8 cellular contexts compared by ENCODE assay signal in genomic region chr1:31714442-31715096, GRCh38. TPM values are rescaled to one million over a fixed set of nuclear protein-coding genes. Genes with fewer than 3 reads are reported as not detected.
DNase-seq lines count a peak whose midpoint lies in the region; ATAC-seq and TF ChIP-seq lines count a peak whose summit lies in the region.

No MANE protein-coding gene starts in this region.

- peak overlapping the region; percentile 90 for H2BK15ac ChIP-seq in mesenchymal stem cell (ENCODE audit: low read depth, poor library complexity, severe bottlenecking)

- H3K4ac ChIP-seq in mesenchymal stem cell (ENCODE audit: low read depth in 1 of 2, low read length in 2 of 2), result peak overlapping the region; percentile 80 to 96

- H3K36me3 ChIP-seq in BE2C (no peaks in the 10 kb centered on the region), mesenchymal stem cell (ENCODE audit: control insufficient read depth in 1 of 2, insufficient read depth in 2 of 2, low read depth in 1 of 2, low read length in 2 of 2) (no peaks in the 10 kb centered on the region), thyroid gland (no peaks in the 10 kb centered on the region)

- H3K4me2 ChIP-seq in mesenchymal stem cell (ENCODE audit: low read length, poor library complexity, severe bottlenecking), result peak overlapping the region; percentile 62

- H3K9me3 ChIP-seq in BE2C (no peaks in the 10 kb centered on the region), mesenchymal stem cell (ENCODE audit: control insufficient read depth, low read length) (no peaks in the 10 kb centered on the region), thyroid gland (no peaks in the 10 kb centered on the region)

- peak overlapping the region in 1 of 2 experiments; percentile 88 for H3K14ac ChIP-seq in mesenchymal stem cell (ENCODE audit: low read length in 2 of 2)

- H2BK12ac ChIP-seq in mesenchymal stem cell (ENCODE audit: low read length in 2 of 2), result peak overlapping the region in 1 of 2 experiments; percentile 93

- peak overlapping the region; percentile 42 for H2AK5ac ChIP-seq in mesenchymal stem cell (ENCODE audit: low read length, severe bottlenecking)

- intact Hi-C loops in thyroid gland (cut with DNase I), result loop anchor here (5.0 kb wide), 1 partner anchor 78 kb away; no protein-coding TSS in a partner anchor

- H3K4me3 ChIP-seq in BE2C (ENCODE audit: low read depth, low read length) (peak overlapping the region; percentile 49), epithelial cell of proximal tubule (ENCODE audit: low read depth, low read length) (peak overlapping the region; percentile 41), mesenchymal stem cell (ENCODE audit: insufficient read depth in 1 of 2, low read depth in 1 of 2, low read length in 2 of 2) (peak overlapping the region; percentile 16 to 73), thyroid gland (replicated peaks in 1 of 3) (peak overlapping the region in 1 of 3 donors; percentile 20)

- H4K91ac ChIP-seq in mesenchymal stem cell (ENCODE audit: low read length), result peak overlapping the region; percentile 55

- WGBS in mesenchymal stem cell, result 2% methylated on average over 30 of the region's 39 CpGs
- WGBS in thyroid gland, 2 donors, result 14 to 19% methylated on average over 14 to 19 of the region's 39 CpGs

- ATAC-seq in GM19455 (IDR thresholded peaks at IDR 0.05; ENCODE audit: unreplicated experiment), result no peak

- H4K8ac ChIP-seq in mesenchymal stem cell (ENCODE audit: low read length), result peak overlapping the region; percentile 95

- H2BK5ac ChIP-seq in mesenchymal stem cell (ENCODE audit: low read depth, low read length, poor library complexity, severe bottlenecking), result peak overlapping the region; percentile 61

- H3K9ac ChIP-seq in mesenchymal stem cell (ENCODE audit: low read length), result peak overlapping the region; percentile 84

- H3K27me3 ChIP-seq in BE2C (no peaks in the 10 kb centered on the region), mesenchymal stem cell (ENCODE audit: control insufficient read depth in 1 of 2, insufficient read depth in 1 of 2, low read length in 2 of 2) (peaks cover 20 to 28% of the 10 kb centered on the region in 2 experiments), thyroid gland (no peaks in the 10 kb centered on the region)

- H3K79me1 ChIP-seq in mesenchymal stem cell (replicated peaks; ENCODE audit: low read length, poor library complexity, severe bottlenecking), result no peaks in the 10 kb centered on the region

- TF ChIP-seq CTCF in BE2C (IDR thresholded peaks at IDR 0.05; ENCODE audit: low read depth, low read length), result peak; percentile 51
- peak; percentile 52 for TF ChIP-seq CTCF in epithelial cell of proximal tubule (conservative IDR thresholded peaks at IDR 0.05; ENCODE audit: low read depth, low read length)
- peak in 2 of 6 experiments; percentile 9 to 18 for TF ChIP-seq CTCF in thyroid gland (IDR thresholded peaks at IDR 0.05)

- peak overlapping the region; percentile 55 for H3K27ac ChIP-seq in mesenchymal stem cell (ENCODE audit: low read length, poor library complexity, severe bottlenecking)
- peak overlapping the region; percentile 74 to 94 (median 92) for H3K27ac ChIP-seq in thyroid gland

- TF ChIP-seq POLR2A in thyroid gland (IDR thresholded peaks at IDR 0.05), result peak in 1 of 2 donors; percentile 62

- peak overlapping the region; percentile 81 to 96 for H3K18ac ChIP-seq in mesenchymal stem cell (ENCODE audit: low read depth in 1 of 2, low read length in 2 of 2)

- peak overlapping the region; percentile 87 for H2BK120ac ChIP-seq in mesenchymal stem cell (ENCODE audit: low read depth, low read length)

- H3K4me1 ChIP-seq in BE2C (peaks cover 16% of the 10 kb centered on the region), mesenchymal stem cell (ENCODE audit: control insufficient read depth, insufficient read depth, low read depth, low read length) (peaks cover 27% of the 10 kb centered on the region), thyroid gland (peaks cover 34 to 44% of the 10 kb centered on the region in 2 donors)

- H3K23ac ChIP-seq in mesenchymal stem cell (ENCODE audit: low read length in 2 of 2), result no peak overlapping the region

- DNase-seq in BE2C (peak; percentile 69), HuH-7 (ENCODE audit: low spot score) (peak; percentile 78), epithelial cell of proximal tubule (ENCODE audit: low read depth) (no peak), mesenchymal stem cell (peak; percentile 93), thyroid gland (peak; percentile 84 to 90), NCI-H446 (lab: John Stamatoyannopoulos, UW) (no peak)
- DNase-seq in activated CD4-positive, alpha-beta T cell treated with anti-CD3 and anti-CD28 coated beads for 4 hours, result peak; percentile 12 to 27

- peak overlapping the region; percentile 39 for H2AFZ ChIP-seq in mesenchymal stem cell (ENCODE audit: low read depth, low read length)

RNA-seq across cellular contexts. Expression of gene COL16A1, which starts 10.8 kb away (rescaled TPM):
- 3.4 TPM for polyA plus RNA-seq in BE2C (2012; ENCODE audit: insufficient read depth, insufficient read length, low read depth)
- total RNA-seq in epithelial cell of proximal tubule (5.2 and 5.3 TPM in 2 replicates), thyroid gland (100 to 1,000 TPM in 2 of 4 donors, 10 to 100 TPM in 2; 61.3 to 121 (median 97.1) TPM)
- 20.9 TPM for polyA plus RNA-seq in mesenchymal stem cell (2013, experiment 1 of 2)
- 18.3 TPM for polyA plus RNA-seq in mesenchymal stem cell (2013, experiment 2 of 2)

RNA-seq across cellular contexts. Expression of gene ADGRB2, which starts 49.6 kb away (rescaled TPM):
- 104 TPM for polyA plus RNA-seq in BE2C (2012; ENCODE audit: insufficient read depth, insufficient read length, low read depth)
- 0.65 and 1.2 TPM in 2 replicates for total RNA-seq in epithelial cell of proximal tubule
- 6.1 TPM for polyA plus RNA-seq in mesenchymal stem cell (2013, experiment 1 of 2)
- 5.3 TPM for polyA plus RNA-seq in mesenchymal stem cell (2013, experiment 2 of 2)
- 10 to 100 TPM in 2 of 4 donors, 1 to 10 TPM in 2; 2.4 to 14.3 (median 9.8) TPM for total RNA-seq in thyroid gland

Comparison
In these comparisons a context has a peak if more than half of its experiments do, and no peak if none do; other contexts are left out.
1. DNase-seq: peak in BE2C (single experiment), HuH-7 (single experiment), activated CD4-positive, alpha-beta T cell treated with anti-CD3 and anti-CD28 coated beads for 4 hours (2 of 2), mesenchymal stem cell (single experiment) and thyroid gland (2 of 2); none in epithelial cell of proximal tubule (single experiment) and NCI-H446 (0 of 2).